ENCODE assay signal across 8 cellular contexts in genomic region chr6:158322724-158323560, GRCh38.
DNase-seq lines count a peak whose midpoint lies in the region; ATAC-seq and TF ChIP-seq lines count a peak whose summit lies in the region.

No MANE protein-coding gene starts in this region.

- H3K4me3 ChIP-seq in fibroblast of mammary gland (ENCODE audit: control insufficient read depth, low read depth, low read length) = no peak overlapping the region

- no peak for ATAC-seq in GM19455 (IDR thresholded peaks at IDR 0.05; ENCODE audit: unreplicated experiment)

- TF ChIP-seq CTCF in fibroblast of mammary gland (conservative IDR thresholded peaks at IDR 0.05; ENCODE audit: control insufficient read depth, insufficient read depth, low read depth, low read length) = no peak

- DNase-seq in NCI-H2171 treated with DMSO at 0.1 percent for 48 hours (lab: John Stamatoyannopoulos, UW) = peak; percentile 29
- DNase-seq in NCI-H2171 (lab: John Stamatoyannopoulos, UW) = no peak
- DNase-seq in HCEC 1CT = peak; percentile 67
- peak; percentile 16 for DNase-seq in MV-4-11 (lab: John Stamatoyannopoulos, UW)
- DNase-seq in fibroblast of mammary gland (ENCODE audit: low read depth) = peak; percentile 84
- DNase-seq in NCI-H446 (lab: John Stamatoyannopoulos, UW) = no peak
- DNase-seq in activated naive CD4-positive, alpha-beta T cell treated with anti-CD3 and anti-CD28 coated beads, Interleukin-2, amount 50 U/mL, for 16 hours = no peak

Comparison
In these comparisons a context has a peak if more than half of its experiments do, and no peak if none do; other contexts are left out.
1. DNase-seq: peak in NCI-H2171 treated with DMSO at 0.1 percent for 48 hours (single experiment), HCEC 1CT (single experiment), MV-4-11 (single experiment) and fibroblast of mammary gland (single experiment); none in NCI-H2171 (single experiment), NCI-H446 (0 of 2) and activated naive CD4-positive, alpha-beta T cell treated with anti-CD3 and anti-CD28 coated beads, Interleukin-2, amount 50 U/mL, for 16 hours (single experiment).